In the genomic region with DNA sequence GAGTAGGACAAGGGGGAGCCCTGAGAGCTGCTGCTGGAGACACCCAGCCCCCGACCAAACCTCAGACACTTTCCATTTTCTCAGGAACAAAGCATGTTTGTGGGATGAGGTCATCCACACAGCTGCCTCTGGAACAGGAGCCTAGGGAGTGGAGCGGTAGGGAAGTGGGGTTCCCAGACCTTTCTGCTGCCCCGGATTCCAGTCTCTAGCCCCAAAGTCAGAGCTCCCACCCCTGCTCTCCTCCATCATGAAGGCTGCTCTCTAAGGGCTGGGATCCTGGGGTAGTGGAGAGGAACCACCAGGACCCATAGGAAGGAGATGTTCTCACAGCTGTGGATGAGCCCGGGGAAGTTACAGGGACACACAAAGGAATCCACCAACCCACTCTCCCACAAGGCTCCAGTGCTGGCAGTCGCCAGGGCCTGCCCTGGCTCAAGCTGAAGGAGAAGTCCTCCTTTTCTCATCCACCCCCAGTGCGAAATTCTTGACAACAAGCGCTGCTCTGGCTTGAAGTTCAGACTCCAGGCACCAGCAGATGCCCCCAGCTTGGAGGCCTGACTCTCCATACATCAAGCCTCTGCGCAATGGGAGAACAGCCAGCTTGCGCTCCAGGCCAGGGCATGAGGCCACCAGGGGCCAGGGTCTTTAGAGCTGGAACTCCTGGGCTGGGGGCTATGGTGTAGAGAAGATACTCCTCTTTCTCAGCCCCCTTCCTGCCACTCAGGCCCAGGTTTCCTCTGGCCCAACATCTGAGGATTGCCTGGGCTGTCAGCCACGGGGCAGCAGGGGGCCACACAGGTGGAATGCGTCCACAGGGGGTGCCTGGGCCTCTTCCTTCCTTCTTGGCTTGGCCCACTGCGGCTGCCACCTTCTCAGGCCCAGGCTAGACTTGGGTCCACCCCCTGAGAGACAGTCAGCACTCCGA, we compare ENCODE assay signal across 1 cellular context.
TF ChIP-seq lines count a peak whose summit lies in the region.

No MANE protein-coding gene starts in this region.

TF ChIP-seq in GM12878, 131 proteins besides CTCF, POLR2A, EP300 and RAD21:
- TF ChIP-seq IKZF2 (IDR thresholded peaks at IDR 0.05) (0 out of 4 replicates have a peak, but pooled peaks of 1 of the 2 experiments have one; percentile 12), ETV6 (conservative IDR thresholded peaks at IDR 0.05 in 1 of 2, IDR thresholded peaks at IDR 0.05 in 1 of 2; ENCODE audit: borderline replicate concordance in 1 of 2, low read depth in 1 of 2) (no peak), IKZF1 (conservative IDR thresholded peaks at IDR 0.05) (0 out of 2 replicates have a peak, but pooled peaks have one; percentile 9)
